21 cellular contexts compared by ENCODE assay signal in genomic region chr9:110446171-110446570, GRCh38.
DNase-seq lines count a peak whose midpoint lies in the region; TF ChIP-seq lines count a peak whose summit lies in the region.
"Had no signal": no experiment of that assay in that cellular context is flagged by ENCODE, and none has a peak within 500 bp of the region (broad histone marks: within the 10 kb centered on the region; RNA-seq: fewer than 3 reads in every experiment).

No MANE protein-coding gene starts in this region.

- H3K9ac ChIP-seq in GM23248, result no peak overlapping the region

- H3K9me3 ChIP-seq in GM23248 (ENCODE audit: low read depth), result peaks cover 3% of the 10 kb centered on the region
- H3K9me3 ChIP-seq: adrenal gland, Peyer's patch had no signal

- H3K4me1 ChIP-seq in GM23248 (ENCODE audit: insufficient read depth), result peaks cover 36% of the 10 kb centered on the region
- H3K4me1 ChIP-seq: adrenal gland, esophagus muscularis mucosa, Peyer's patch, upper lobe of left lung had no signal

- no peak overlapping the region for H3K4me2 ChIP-seq in GM23248 (ENCODE audit: unreplicated experiment)

- no peak overlapping the region for H3K27ac ChIP-seq in GM23248
- H3K27ac ChIP-seq: adrenal gland, coronary artery, esophagus muscularis mucosa, Peyer's patch, SJCRH30, upper lobe of left lung had no signal

- CTCF ChIA-PET in GM10248 (lab: Yijun Ruan, JAX), result no interaction called here

- POLR2A ChIA-PET in GM10248 (lab: Yijun Ruan, JAX), result no interaction called here

- in situ Hi-C loops in GM23248 (cut with MboI), result no loop called here

- H4K20me1 ChIP-seq in GM23248 (ENCODE audit: insufficient read depth), result no peaks in the 10 kb centered on the region

- peaks cover 52% of the 10 kb centered on the region for H3K36me3 ChIP-seq in GM23248 (ENCODE audit: low read depth)
- H3K36me3 ChIP-seq: Peyer's patch, SJCRH30, upper lobe of left lung had no signal

- TF ChIP-seq CTCF in foreskin fibroblast (IDR thresholded peaks at IDR 0.05; ENCODE audit: low read depth, low read length) (no peak), GM10248 (IDR thresholded peaks at IDR 0.05; ENCODE audit: control extremely low read depth, extremely low read depth, low read depth, missing control alignments) (no peak)

- peaks cover 44% of the 10 kb centered on the region for H3F3A ChIP-seq in GM23248 (ENCODE audit: insufficient read depth)

- DNase-seq in GM23248 (peak; percentile 14), LHCN-M2 (ENCODE audit: low read depth) (peak; percentile 23), RKO (ENCODE audit: low spot score) (peak; percentile 20), foreskin fibroblast (peak; percentile 33 to 40), germinal center (ENCODE audit: low spot score) (no peak), GM10248 (ENCODE audit: extremely low spot score) (no peak), mucosa of gallbladder (ENCODE audit: low spot score) (no peak)
- no peak for DNase-seq in stimulated activated CD4-positive, alpha-beta T cell treated with anti-CD3 and anti-CD28 coated beads, Interleukin-4, amount 100 ng/mL, for 4 hours
- DNase-seq: activated T-cell treated with anti-CD3 and anti-CD28 coated beads, Interleukin-2, amount 50 U/mL, for 24 hours; adrenal gland; Karpas-422; kidney; NCI-H1417 treated with DMSO at 0.1 percent for 48 hours; NCI-H446; NCI-H82; Peyer's patch; SJCRH30; T-cell; upper lobe of left lung had no signal

- H3K9me2 ChIP-seq in GM23248 (ENCODE audit: insufficient read depth), result no peaks in the 10 kb centered on the region

- no peak overlapping the region for H2AFZ ChIP-seq in GM23248

- no peaks in the 10 kb centered on the region for H3K27me3 ChIP-seq in GM23248 (replicated peaks; ENCODE audit: insufficient read depth)
- H3K27me3 ChIP-seq: adrenal gland, esophagus muscularis mucosa, Peyer's patch, SJCRH30, upper lobe of left lung had no signal

- H3K4me3 ChIP-seq in GM23248 (no peak overlapping the region), foreskin fibroblast (ENCODE audit: low read depth in 1 of 2, low read length in 2 of 2) (no peak overlapping the region)
- H3K4me3 ChIP-seq: adrenal gland, coronary artery, esophagus muscularis mucosa, Peyer's patch, SJCRH30, upper lobe of left lung had no signal

- H3K79me2 ChIP-seq in GM23248 (ENCODE audit: insufficient read depth), result no peaks in the 10 kb centered on the region

Comparison
In these comparisons a context has a peak if more than half of its experiments do, and no peak if none do; other contexts are left out.
1. DNase-seq: peak in GM23248 (single experiment), LHCN-M2 (single experiment), RKO (single experiment) and foreskin fibroblast (2 of 2); none in germinal center (single experiment), GM10248 (single experiment), stimulated activated CD4-positive, alpha-beta T cell treated with anti-CD3 and anti-CD28 coated beads, Interleukin-4, amount 100 ng/mL, for 4 hours (0 of 2) and mucosa of gallbladder (single experiment).